ENCODE assay signal across 1 cellular context in the genomic region with DNA sequence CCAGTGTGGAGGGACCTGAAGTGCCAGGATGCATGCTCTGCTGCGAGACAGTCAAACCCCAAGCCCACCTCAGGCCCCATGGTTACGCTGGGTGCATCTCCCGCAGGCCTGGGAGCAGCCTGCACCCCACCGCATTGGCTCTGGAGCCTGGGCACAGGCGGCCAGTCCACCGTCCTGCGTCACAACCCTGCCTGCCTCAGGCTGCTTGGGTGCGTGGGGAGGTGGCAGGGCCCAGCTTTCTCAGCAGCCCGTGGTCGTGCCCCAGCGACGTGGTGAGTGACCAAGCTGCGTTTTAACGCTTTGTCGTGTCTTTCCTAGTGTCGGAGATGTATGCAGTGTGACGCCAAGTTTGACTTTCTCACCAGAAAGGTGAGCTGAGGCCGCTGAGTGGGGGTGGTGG.
TF ChIP-seq lines count a peak whose summit lies in the region.

No MANE protein-coding gene starts in this region.

TF ChIP-seq in H1, 55 proteins besides CTCF, POLR2A, EP300 and RAD21:
- no peak for TF ChIP-seq SIRT6 (IDR thresholded peaks at IDR 0.05; ENCODE audit: low read length)
- TF ChIP-seq SP1 (IDR thresholded peaks at IDR 0.05; ENCODE audit: low read depth, low read length), result no peak
- no peak for TF ChIP-seq KDM1A (IDR thresholded peaks at IDR 0.05; ENCODE audit: borderline replicate concordance, low read length)
- no peak for TF ChIP-seq JUND (IDR thresholded peaks at IDR 0.05; ENCODE audit: low read length)
- no peak for TF ChIP-seq NANOG (IDR thresholded peaks at IDR 0.05; ENCODE audit: insufficient read depth, low read depth, low read length, poor library complexity, severe bottlenecking)
- no peak for TF ChIP-seq JUN (IDR thresholded peaks at IDR 0.05; ENCODE audit: low read depth, low read length)
- no peak for TF ChIP-seq RNF2 (IDR thresholded peaks at IDR 0.05; ENCODE audit: borderline replicate concordance, low read depth, low read length, missing control alignments, poor library complexity, severe bottlenecking)
- TF ChIP-seq SAP30 (IDR thresholded peaks at IDR 0.05; ENCODE audit: insufficient read depth, insufficient replicate concordance, low read length), result no peak
- TF ChIP-seq BRCA1 (IDR thresholded peaks at IDR 0.05; ENCODE audit: low read depth, low read length), result no peak
- no peak for TF ChIP-seq CHD1 (IDR thresholded peaks at IDR 0.05; ENCODE audit: low read depth, low read length)
- TF ChIP-seq, protein P1, sequence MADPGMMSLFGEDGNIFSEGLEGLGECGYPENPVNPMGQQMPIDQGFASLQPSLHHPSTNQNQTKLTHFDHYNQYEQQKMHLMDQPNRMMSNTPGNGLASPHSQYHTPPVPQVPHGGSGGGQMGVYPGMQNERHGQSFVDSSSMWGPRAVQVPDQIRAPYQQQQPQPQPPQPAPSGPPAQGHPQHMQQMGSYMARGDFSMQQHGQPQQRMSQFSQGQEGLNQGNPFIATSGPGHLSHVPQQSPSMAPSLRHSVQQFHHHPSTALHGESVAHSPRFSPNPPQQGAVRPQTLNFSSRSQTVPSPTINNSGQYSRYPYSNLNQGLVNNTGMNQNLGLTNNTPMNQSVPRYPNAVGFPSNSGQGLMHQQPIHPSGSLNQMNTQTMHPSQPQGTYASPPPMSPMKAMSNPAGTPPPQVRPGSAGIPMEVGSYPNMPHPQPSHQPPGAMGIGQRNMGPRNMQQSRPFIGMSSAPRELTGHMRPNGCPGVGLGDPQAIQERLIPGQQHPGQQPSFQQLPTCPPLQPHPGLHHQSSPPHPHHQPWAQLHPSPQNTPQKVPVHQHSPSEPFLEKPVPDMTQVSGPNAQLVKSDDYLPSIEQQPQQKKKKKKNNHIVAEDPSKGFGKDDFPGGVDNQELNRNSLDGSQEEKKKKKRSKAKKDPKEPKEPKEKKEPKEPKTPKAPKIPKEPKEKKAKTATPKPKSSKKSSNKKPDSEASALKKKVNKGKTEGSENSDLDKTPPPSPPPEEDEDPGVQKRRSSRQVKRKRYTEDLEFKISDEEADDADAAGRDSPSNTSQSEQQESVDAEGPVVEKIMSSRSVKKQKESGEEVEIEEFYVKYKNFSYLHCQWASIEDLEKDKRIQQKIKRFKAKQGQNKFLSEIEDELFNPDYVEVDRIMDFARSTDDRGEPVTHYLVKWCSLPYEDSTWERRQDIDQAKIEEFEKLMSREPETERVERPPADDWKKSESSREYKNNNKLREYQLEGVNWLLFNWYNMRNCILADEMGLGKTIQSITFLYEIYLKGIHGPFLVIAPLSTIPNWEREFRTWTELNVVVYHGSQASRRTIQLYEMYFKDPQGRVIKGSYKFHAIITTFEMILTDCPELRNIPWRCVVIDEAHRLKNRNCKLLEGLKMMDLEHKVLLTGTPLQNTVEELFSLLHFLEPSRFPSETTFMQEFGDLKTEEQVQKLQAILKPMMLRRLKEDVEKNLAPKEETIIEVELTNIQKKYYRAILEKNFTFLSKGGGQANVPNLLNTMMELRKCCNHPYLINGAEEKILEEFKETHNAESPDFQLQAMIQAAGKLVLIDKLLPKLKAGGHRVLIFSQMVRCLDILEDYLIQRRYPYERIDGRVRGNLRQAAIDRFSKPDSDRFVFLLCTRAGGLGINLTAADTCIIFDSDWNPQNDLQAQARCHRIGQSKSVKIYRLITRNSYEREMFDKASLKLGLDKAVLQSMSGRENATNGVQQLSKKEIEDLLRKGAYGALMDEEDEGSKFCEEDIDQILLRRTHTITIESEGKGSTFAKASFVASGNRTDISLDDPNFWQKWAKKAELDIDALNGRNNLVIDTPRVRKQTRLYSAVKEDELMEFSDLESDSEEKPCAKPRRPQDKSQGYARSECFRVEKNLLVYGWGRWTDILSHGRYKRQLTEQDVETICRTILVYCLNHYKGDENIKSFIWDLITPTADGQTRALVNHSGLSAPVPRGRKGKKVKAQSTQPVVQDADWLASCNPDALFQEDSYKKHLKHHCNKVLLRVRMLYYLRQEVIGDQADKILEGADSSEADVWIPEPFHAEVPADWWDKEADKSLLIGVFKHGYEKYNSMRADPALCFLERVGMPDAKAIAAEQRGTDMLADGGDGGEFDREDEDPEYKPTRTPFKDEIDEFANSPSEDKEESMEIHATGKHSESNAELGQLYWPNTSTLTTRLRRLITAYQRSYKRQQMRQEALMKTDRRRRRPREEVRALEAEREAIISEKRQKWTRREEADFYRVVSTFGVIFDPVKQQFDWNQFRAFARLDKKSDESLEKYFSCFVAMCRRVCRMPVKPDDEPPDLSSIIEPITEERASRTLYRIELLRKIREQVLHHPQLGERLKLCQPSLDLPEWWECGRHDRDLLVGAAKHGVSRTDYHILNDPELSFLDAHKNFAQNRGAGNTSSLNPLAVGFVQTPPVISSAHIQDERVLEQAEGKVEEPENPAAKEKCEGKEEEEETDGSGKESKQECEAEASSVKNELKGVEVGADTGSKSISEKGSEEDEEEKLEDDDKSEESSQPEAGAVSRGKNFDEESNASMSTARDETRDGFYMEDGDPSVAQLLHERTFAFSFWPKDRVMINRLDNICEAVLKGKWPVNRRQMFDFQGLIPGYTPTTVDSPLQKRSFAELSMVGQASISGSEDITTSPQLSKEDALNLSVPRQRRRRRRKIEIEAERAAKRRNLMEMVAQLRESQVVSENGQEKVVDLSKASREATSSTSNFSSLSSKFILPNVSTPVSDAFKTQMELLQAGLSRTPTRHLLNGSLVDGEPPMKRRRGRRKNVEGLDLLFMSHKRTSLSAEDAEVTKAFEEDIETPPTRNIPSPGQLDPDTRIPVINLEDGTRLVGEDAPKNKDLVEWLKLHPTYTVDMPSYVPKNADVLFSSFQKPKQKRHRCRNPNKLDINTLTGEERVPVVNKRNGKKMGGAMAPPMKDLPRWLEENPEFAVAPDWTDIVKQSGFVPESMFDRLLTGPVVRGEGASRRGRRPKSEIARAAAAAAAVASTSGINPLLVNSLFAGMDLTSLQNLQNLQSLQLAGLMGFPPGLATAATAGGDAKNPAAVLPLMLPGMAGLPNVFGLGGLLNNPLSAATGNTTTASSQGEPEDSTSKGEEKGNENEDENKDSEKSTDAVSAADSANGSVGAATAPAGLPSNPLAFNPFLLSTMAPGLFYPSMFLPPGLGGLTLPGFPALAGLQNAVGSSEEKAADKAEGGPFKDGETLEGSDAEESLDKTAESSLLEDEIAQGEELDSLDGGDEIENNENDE (IDR thresholded peaks at IDR 0.05; ENCODE audit: insufficient replicate concordance, low read length), result no peak
- no peak for TF ChIP-seq EGR1 (IDR thresholded peaks at IDR 0.05; ENCODE audit: borderline replicate concordance, low read depth, low read length)
- TF ChIP-seq, protein P2, sequence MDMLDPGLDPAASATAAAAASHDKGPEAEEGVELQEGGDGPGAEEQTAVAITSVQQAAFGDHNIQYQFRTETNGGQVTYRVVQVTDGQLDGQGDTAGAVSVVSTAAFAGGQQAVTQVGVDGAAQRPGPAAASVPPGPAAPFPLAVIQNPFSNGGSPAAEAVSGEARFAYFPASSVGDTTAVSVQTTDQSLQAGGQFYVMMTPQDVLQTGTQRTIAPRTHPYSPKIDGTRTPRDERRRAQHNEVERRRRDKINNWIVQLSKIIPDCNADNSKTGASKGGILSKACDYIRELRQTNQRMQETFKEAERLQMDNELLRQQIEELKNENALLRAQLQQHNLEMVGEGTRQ (IDR thresholded peaks at IDR 0.05; ENCODE audit: low read length), result no peak
- TF ChIP-seq TCF12 (IDR thresholded peaks at IDR 0.05; ENCODE audit: low read depth, low read length), result no peak
- TF ChIP-seq YY1 (IDR thresholded peaks at IDR 0.05; ENCODE audit: low read depth, low read length), result no peak
- TF ChIP-seq FOSL1 (IDR thresholded peaks at IDR 0.05; ENCODE audit: insufficient read depth, low read depth, low read length), result no peak
- TF ChIP-seq RFX5 (IDR thresholded peaks at IDR 0.05; ENCODE audit: borderline replicate concordance, low read depth, low read length), result no peak
- TF ChIP-seq CBX5 (IDR thresholded peaks at IDR 0.05; ENCODE audit: low read depth, low read length), result no peak
- TF ChIP-seq TAF1 (IDR thresholded peaks at IDR 0.05; ENCODE audit: low read depth, low read length), result no peak
- no peak for TF ChIP-seq RXRA (IDR thresholded peaks at IDR 0.05; ENCODE audit: insufficient read depth, low read depth, low read length)
